19 cellular contexts compared by ENCODE assay signal in genomic region chr10:92052088-92052487, GRCh38.
DNase-seq lines count a peak whose midpoint lies in the region; ATAC-seq and TF ChIP-seq lines count a peak whose summit lies in the region.
"Had no signal": no experiment of that assay in that cellular context is flagged by ENCODE, and none has a peak within 500 bp of the region (broad histone marks: within the 10 kb centered on the region; RNA-seq: fewer than 3 reads in every experiment).

No MANE protein-coding gene starts in this region.

- POLR2A ChIA-PET in HEK293 (lab: Yijun Ruan, JAX): no interaction called here

- no peak for TF ChIP-seq CTCF in HEK293 (tag by site-specific recombination; IDR thresholded peaks at IDR 0.05)
- no peak for TF ChIP-seq CTCF in left ventricle myocardium inferior (IDR thresholded peaks at IDR 0.05; ENCODE audit: borderline replicate concordance)

- H3K36me3 Mint-ChIP-seq in activated naive CD8-positive, alpha-beta T cell treated with anti-CD3 and anti-CD28 coated beads, Interleukin-2, amount 50 U/mL, for 24 hours (ENCODE audit: low read depth): peaks cover 2% of the 10 kb centered on the region

- H3K4me1 ChIP-seq in HEK293 (ENCODE audit: control insufficient read depth, insufficient read depth, low read length) (no peaks in the 10 kb centered on the region), left ventricle myocardium inferior (peaks cover 22% of the 10 kb centered on the region)
- H3K4me1 ChIP-seq: A549, SJSA1 had no signal

- no peak overlapping the region for H3K4me3 ChIP-seq in HEK293 (ENCODE audit: low read depth, low read length)
- peak overlapping the region; percentile 20 for H3K4me3 ChIP-seq in left ventricle myocardium inferior
- H3K4me3 ChIP-seq: A549; BLaER1 treated with 17β-estradiol and CSF1 and Interleukin-3, amounts not matched to agents 10 nM and 100 nM; SJSA1 had no signal

- no peak for ATAC-seq in HG03097 (IDR thresholded peaks at IDR 0.05; ENCODE audit: low FRiP score, unreplicated experiment)
- no peak for ATAC-seq in GM18517 (IDR thresholded peaks at IDR 0.05; ENCODE audit: unreplicated experiment)
- no peak for ATAC-seq in activated naive CD8-positive, alpha-beta T cell treated with anti-CD3 and anti-CD28 coated beads, Interleukin-2, amount 50 U/mL, for 24 hours
- ATAC-seq: A549, PC-3 had no signal

- CTCF ChIA-PET in HEK293 (lab: Yijun Ruan, JAX): no interaction called here

- H3K9me3 ChIP-seq in HEK293 (ENCODE audit: control insufficient read depth, insufficient read depth, low read depth, low read length) (no peaks in the 10 kb centered on the region), left ventricle myocardium inferior (replicated peaks) (no peaks in the 10 kb centered on the region)
- H3K9me3 ChIP-seq: A549; BLaER1 treated with 17β-estradiol and CSF1 and Interleukin-3, amounts not matched to agents 10 nM and 100 nM; SJSA1 had no signal

- H3K27ac ChIP-seq in HEK293 (ENCODE audit: extremely low read depth, low read depth, low read length) (no peak overlapping the region), left ventricle myocardium inferior (replicated peaks) (peak overlapping the region; percentile 79)
- H3K27ac ChIP-seq: A549; BLaER1 treated with 17β-estradiol and CSF1 and Interleukin-3, amounts not matched to agents 10 nM and 100 nM; RWPE1; SJSA1 had no signal

- peaks cover 11% of the 10 kb centered on the region for H3K4me1 Mint-ChIP-seq in activated naive CD8-positive, alpha-beta T cell treated with anti-CD3 and anti-CD28 coated beads, Interleukin-2, amount 50 U/mL, for 24 hours

- H3K36me3 ChIP-seq in HEK293 (ENCODE audit: control insufficient read depth in 2 of 2, insufficient read depth in 1 of 2, low read length in 2 of 2) (no peaks in the 10 kb centered on the region), left ventricle myocardium inferior (peaks cover 4% of the 10 kb centered on the region)
- H3K36me3 ChIP-seq: SJSA1 had no signal

- intact Hi-C loops in left ventricle myocardium inferior (cut with micrococcal nuclease) (no loop called here), posterior cingulate gyrus (cut with DNase I) (no loop called here)

- H3K4me3 Mint-ChIP-seq in activated naive CD8-positive, alpha-beta T cell treated with anti-CD3 and anti-CD28 coated beads, Interleukin-2, amount 50 U/mL, for 24 hours: no peak overlapping the region
- H3K4me3 Mint-ChIP-seq: CD8-positive, alpha-beta memory T cell had no signal

- DNase-seq in cerebellar cortex (ENCODE audit: low spot score) (peak; percentile 93), left ventricle myocardium inferior (peak; percentile 81), posterior cingulate gyrus (peak in 6 of 10 donors; percentile 12 to 82 (median 50)), DMS79 (lab: John Stamatoyannopoulos, UW) (no peak)
- no peak for DNase-seq in activated naive CD8-positive, alpha-beta T cell treated with anti-CD3 and anti-CD28 coated beads, Interleukin-2, amount 50 U/mL, for 24 hours
- DNase-seq: CD8-positive, alpha-beta memory T cell; DND-41; GDM1; NCI-H1436 treated with DMSO at 0.1 percent for 48 hours; NCI-H2029 treated with DMSO at 0.1 percent for 48 hours; NCI-H748 treated with DMSO at 0.1 percent for 48 hours; PC-3 had no signal

- no peak overlapping the region for H3K27ac Mint-ChIP-seq in activated naive CD8-positive, alpha-beta T cell treated with anti-CD3 and anti-CD28 coated beads, Interleukin-2, amount 50 U/mL, for 24 hours
- H3K27ac Mint-ChIP-seq: CD8-positive, alpha-beta memory T cell had no signal

- H3K27me3 Mint-ChIP-seq in activated naive CD8-positive, alpha-beta T cell treated with anti-CD3 and anti-CD28 coated beads, Interleukin-2, amount 50 U/mL, for 24 hours: no peaks in the 10 kb centered on the region
- H3K27me3 Mint-ChIP-seq: CD8-positive, alpha-beta memory T cell had no signal

- no peaks in the 10 kb centered on the region for H3K9me3 Mint-ChIP-seq in activated naive CD8-positive, alpha-beta T cell treated with anti-CD3 and anti-CD28 coated beads, Interleukin-2, amount 50 U/mL, for 24 hours
- H3K9me3 Mint-ChIP-seq: CD8-positive, alpha-beta memory T cell had no signal

- no peaks in the 10 kb centered on the region for H3K27me3 ChIP-seq in left ventricle myocardium inferior (ENCODE audit: low read depth)
- H3K27me3 ChIP-seq: BLaER1 treated with 17β-estradiol and CSF1 and Interleukin-3, amounts not matched to agents 10 nM and 100 nM had no signal

TF ChIP-seq in HEK293, 187 proteins besides CTCF, POLR2A, EP300 and RAD21:
- TF ChIP-seq KLF1 (tag by site-specific recombination; IDR thresholded peaks at IDR 0.05) (peak; percentile 37; the same call in 1 of the 2 replicates), ZNF707 (tag by site-specific recombination; IDR thresholded peaks at IDR 0.05) (no peak)

Comparison
In these comparisons a context has a peak if more than half of its experiments do, and no peak if none do; other contexts are left out.
1. DNase-seq: peak in cerebellar cortex (single experiment), left ventricle myocardium inferior (single experiment) and posterior cingulate gyrus (6 of 10); none in DMS79 (single experiment) and activated naive CD8-positive, alpha-beta T cell treated with anti-CD3 and anti-CD28 coated beads, Interleukin-2, amount 50 U/mL, for 24 hours (single experiment).